Comparison of ENCODE assay signal across 17 cellular contexts in genomic region chr16:23414731-23415130, GRCh38. TPM values are rescaled to one million over a fixed set of nuclear protein-coding genes. Genes with fewer than 3 reads are reported as not detected.
DNase-seq lines count a peak whose midpoint lies in the region; ATAC-seq and TF ChIP-seq lines count a peak whose summit lies in the region.
"Had no signal": no experiment of that assay in that cellular context is flagged by ENCODE, and none has a peak within 500 bp of the region (broad histone marks: within the 10 kb centered on the region; RNA-seq: fewer than 3 reads in every experiment).

No MANE protein-coding gene starts in this region.

- H3K27me3 ChIP-seq in cardiac muscle cell (no peaks in the 10 kb centered on the region), heart left ventricle (no peaks in the 10 kb centered on the region), gastrocnemius medialis (no peaks in the 10 kb centered on the region)
- H3K27me3 ChIP-seq: BLaER1 treated with 17β-estradiol and CSF1 and Interleukin-3, amounts not matched to agents 10 nM and 100 nM had no signal

- ATAC-seq in heart left ventricle: no peak
- no peak for ATAC-seq in left lobe of liver
- ATAC-seq in gastrocnemius medialis: peak; percentile 92 to 98
- ATAC-seq in GM18519 (IDR thresholded peaks at IDR 0.05; ENCODE audit: low FRiP score, unreplicated experiment): no peak
- ATAC-seq: A549; CD8-positive, alpha-beta T cell had no signal

- in situ Hi-C loops in gastrocnemius medialis (cut with MboI; ENCODE audit: low sequenced_read_pairs in 4 of 4): no loop called here

- intact Hi-C loops in heart left ventricle (cut with DNase I): no loop called here
- intact Hi-C loops in gastrocnemius medialis (cut with DNase I; ENCODE audit: low total_unique reads): loop anchor here (5.0 kb wide), 1 partner anchor 52 kb away; no protein-coding TSS in a partner anchor

- no peaks in the 10 kb centered on the region for H3K9me3 ChIP-seq in cardiac muscle cell (ENCODE audit: low read depth)
- no peaks in the 10 kb centered on the region for H3K9me3 ChIP-seq in heart left ventricle
- no peaks in the 10 kb centered on the region for H3K9me3 ChIP-seq in gastrocnemius medialis
- H3K9me3 ChIP-seq: A549; BLaER1 treated with 17β-estradiol and CSF1 and Interleukin-3, amounts not matched to agents 10 nM and 100 nM; Caco-2 had no signal

- H3K27ac ChIP-seq in cardiac muscle cell (peak overlapping the region; percentile 18), heart left ventricle (no peak overlapping the region), gastrocnemius medialis (peak overlapping the region; percentile 70 to 75 (median 71))
- H3K27ac ChIP-seq: 22Rv1; A549; BLaER1 treated with 17β-estradiol and CSF1 and Interleukin-3, amounts not matched to agents 10 nM and 100 nM; C4-2B had no signal

- H3K4me1 ChIP-seq in cardiac muscle cell (ENCODE audit: low read depth) (no peaks in the 10 kb centered on the region), heart left ventricle (no peaks in the 10 kb centered on the region), gastrocnemius medialis (peaks cover 14 to 15% of the 10 kb centered on the region in 2 donors)
- H3K4me1 ChIP-seq: BLaER1 treated with 17β-estradiol and CSF1 and Interleukin-3, amounts not matched to agents 10 nM and 100 nM; Caco-2 had no signal

- 85 to 89% (median 86%) methylated on average over 6 of the region's 6 CpGs for WGBS in heart left ventricle, 4 donors

- no peak for DNase-seq in cardiac muscle cell (ENCODE audit: low read depth in 1 of 2, low spot score in 1 of 2)
- DNase-seq in heart left ventricle: no peak
- DNase-seq in left lobe of liver (ENCODE audit: low spot score): peak; percentile 16
- peak; percentile 54 to 81 for DNase-seq in gastrocnemius medialis
- DNase-seq in NCI-H345 treated with DMSO at 0.1 percent for 48 hours (lab: John Stamatoyannopoulos, UW; ENCODE audit: unreplicated experiment): no peak
- DNase-seq: AML-193; Caco-2; Calu3; CD4-positive, alpha-beta T cell; CD8-positive, alpha-beta T cell; DMS79 treated with DMSO at 0.1 percent for 48 hours; GF-D8 had no signal

- TF ChIP-seq CTCF in cardiac muscle cell (IDR thresholded peaks at IDR 0.05; ENCODE audit: low read depth, low read length) (no peak), heart left ventricle (IDR thresholded peaks at IDR 0.05) (no peak), gastrocnemius medialis (IDR thresholded peaks at IDR 0.05 in 4 of 5, conservative IDR thresholded peaks at IDR 0.05 in 1 of 5) (no peak)

- no peak for TF ChIP-seq POLR2A in heart left ventricle (IDR thresholded peaks at IDR 0.05)
- TF ChIP-seq POLR2A in gastrocnemius medialis (IDR thresholded peaks at IDR 0.05): no peak

- H3K4me3 ChIP-seq in cardiac muscle cell (no peak overlapping the region), heart left ventricle (no peak overlapping the region), gastrocnemius medialis (no peak overlapping the region)
- H3K4me3 ChIP-seq: A549; BLaER1 treated with 17β-estradiol and CSF1 and Interleukin-3, amounts not matched to agents 10 nM and 100 nM had no signal

- H3K36me3 ChIP-seq in cardiac muscle cell (peaks cover 11% of the 10 kb centered on the region), heart left ventricle (peaks cover 0 to 95% (median 92%) of the 10 kb centered on the region in 9 donors), gastrocnemius medialis (peaks cover 0 to 42% of the 10 kb centered on the region in 2 donors)

RNA-seq across cellular contexts. Expression of gene COG7, which starts 38.3 kb away (rescaled TPM):
- total RNA-seq in cardiac muscle cell (9.7 and 23.5 TPM in 2 replicates), heart left ventricle (10 to 100 TPM in 7 of 9 donors, 1 to 10 TPM in 2; 7.8 to 16.8 (median 12.2) TPM), left lobe of liver (6.8 TPM), gastrocnemius medialis (10 to 100 TPM in 1 of 4 donors, 1 to 10 TPM in 3; 6.6 to 12.9 (median 7.1) TPM)
- polyA plus RNA-seq in cardiac muscle cell (10.6 and 11.9 TPM in 2 replicates), heart left ventricle (10 to 100 TPM; 11.1 to 12.4 TPM)

Comparison
In these comparisons a context has a peak if more than half of its experiments do, and no peak if none do; other contexts are left out.
1. H3K27ac ChIP-seq: peak in cardiac muscle cell (single experiment) and gastrocnemius medialis (4 of 4); none in heart left ventricle (0 of 12).
2. DNase-seq: peak in left lobe of liver (single experiment) and gastrocnemius medialis (2 of 2); none in cardiac muscle cell (0 of 2), heart left ventricle (0 of 5) and NCI-H345 treated with DMSO at 0.1 percent for 48 hours (single experiment).
3. ATAC-seq: peak in gastrocnemius medialis (2 of 2); none in heart left ventricle (0 of 4), left lobe of liver (single experiment) and GM18519 (single experiment).